13 cellular contexts compared by ENCODE assay signal in the genomic region with DNA sequence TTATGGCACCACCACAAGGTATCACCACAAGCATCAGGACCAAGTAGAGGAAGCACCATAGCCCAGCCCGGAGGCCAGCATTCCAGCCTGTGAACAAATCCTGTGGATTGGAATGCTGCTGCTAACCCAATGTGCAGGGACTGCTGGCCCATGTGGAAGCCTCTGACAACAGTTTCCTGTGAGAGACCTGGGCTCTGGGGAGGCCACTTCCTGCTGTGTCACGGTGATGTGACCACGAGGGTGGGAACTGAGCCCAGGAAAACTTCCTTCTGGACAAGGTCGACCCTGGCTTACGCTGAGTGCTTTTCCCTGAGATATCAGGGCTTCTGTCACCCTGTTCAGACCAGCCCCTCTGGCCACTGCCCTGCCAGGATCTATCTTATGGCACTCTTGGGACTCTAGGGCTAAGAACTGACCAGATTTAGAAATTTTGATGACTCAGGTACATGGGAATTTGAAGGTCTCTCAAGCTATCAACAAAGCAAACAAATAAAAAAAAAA.
DNase-seq lines count a peak whose midpoint lies in the region; ATAC-seq and TF ChIP-seq lines count a peak whose summit lies in the region.
"Had no signal": no experiment of that assay in that cellular context is flagged by ENCODE, and none has a peak within 500 bp of the region (broad histone marks: within the 10 kb centered on the region; RNA-seq: fewer than 3 reads in every experiment).

No MANE protein-coding gene starts in this region.

- WGBS in smooth muscle cell (ENCODE audit: low lambda C conversion rate), result 54% methylated on average over 5 of the region's 5 CpGs

- H3K4me1 Mint-ChIP-seq in naive thymus-derived CD4-positive, alpha-beta T cell, result peaks cover 0 to 2% (median 0%) of the 10 kb centered on the region in 7 donors
- H3K4me1 Mint-ChIP-seq: WTC11 had no signal

- H3K4me2 ChIP-seq in smooth muscle cell (no peak overlapping the region), MM.1S (ENCODE audit: low read depth, low read length) (no peak overlapping the region)

- no peak overlapping the region for H3K4me3 ChIP-seq in smooth muscle cell
- H3K4me3 ChIP-seq in naive thymus-derived CD4-positive, alpha-beta T cell (ENCODE audit: low read length), result no peak overlapping the region
- H3K4me3 ChIP-seq in MM.1S (ENCODE audit: low read length), result no peak overlapping the region

- H3K4me3 Mint-ChIP-seq in naive thymus-derived CD4-positive, alpha-beta T cell, result no peak overlapping the region
- H3K4me3 Mint-ChIP-seq: WTC11 had no signal

- no peaks in the 10 kb centered on the region for H3K36me3 Mint-ChIP-seq in naive thymus-derived CD4-positive, alpha-beta T cell
- H3K36me3 Mint-ChIP-seq: WTC11 had no signal

- H3K9ac ChIP-seq in smooth muscle cell (ENCODE audit: low read depth) (no peak overlapping the region), MM.1S (ENCODE audit: low read length) (no peak overlapping the region)

- H3K4me1 ChIP-seq in smooth muscle cell (ENCODE audit: low read depth) (no peaks in the 10 kb centered on the region), MM.1S (ENCODE audit: low read length) (no peaks in the 10 kb centered on the region)
- H3K4me1 ChIP-seq in naive thymus-derived CD4-positive, alpha-beta T cell (ENCODE audit: control insufficient read depth in 2 of 2, insufficient read depth in 2 of 2, low read length in 2 of 2), result no peaks in the 10 kb centered on the region

- H3K27me3 ChIP-seq in smooth muscle cell (ENCODE audit: low read depth), result no peaks in the 10 kb centered on the region
- no peaks in the 10 kb centered on the region for H3K27me3 ChIP-seq in naive thymus-derived CD4-positive, alpha-beta T cell (ENCODE audit: control insufficient read depth in 2 of 2, insufficient read depth in 2 of 2, low read length in 2 of 2)
- no peaks in the 10 kb centered on the region for H3K27me3 ChIP-seq in MM.1S (replicated peaks; ENCODE audit: insufficient read depth, low read length)

- H3K27ac Mint-ChIP-seq in naive thymus-derived CD4-positive, alpha-beta T cell, result no peak overlapping the region
- H3K27ac Mint-ChIP-seq: activated naive CD4-positive, alpha-beta T cell treated with anti-CD3 and anti-CD28 coated beads, Interleukin-2, amount 50 U/mL, for 72 hours; WTC11 had no signal

- H2AFZ ChIP-seq in smooth muscle cell (ENCODE audit: low read depth), result no peak overlapping the region
- no peak overlapping the region for H2AFZ ChIP-seq in MM.1S (ENCODE audit: low read length)

- no peaks in the 10 kb centered on the region for H3K9me2 ChIP-seq in MM.1S (replicated peaks; ENCODE audit: insufficient read depth, low read length)

- H3K27ac ChIP-seq in smooth muscle cell (ENCODE audit: low read depth), result peak overlapping the region; percentile 34
- no peak overlapping the region for H3K27ac ChIP-seq in naive thymus-derived CD4-positive, alpha-beta T cell (ENCODE audit: low read depth, low read length)
- no peak overlapping the region for H3K27ac ChIP-seq in MM.1S (ENCODE audit: low read length)

- no peaks in the 10 kb centered on the region for H3K9me3 ChIP-seq in smooth muscle cell (replicated peaks; ENCODE audit: low read depth)
- H3K9me3 ChIP-seq in naive thymus-derived CD4-positive, alpha-beta T cell (ENCODE audit: control insufficient read depth in 2 of 3, low read length in 3 of 3), result no peaks in the 10 kb centered on the region
- H3K9me3 ChIP-seq in MM.1S (replicated peaks; ENCODE audit: insufficient read depth, low read length), result no peaks in the 10 kb centered on the region

- POLR2A ChIA-PET in naive thymus-derived CD4-positive, alpha-beta T cell (lab: Charles Lee), result no interaction called here

- TF ChIP-seq CTCF in smooth muscle cell (IDR thresholded peaks at IDR 0.05; ENCODE audit: borderline replicate concordance, insufficient read depth, poor library complexity, severe bottlenecking), result no peak
- TF ChIP-seq CTCF in MM.1S (IDR thresholded peaks at IDR 0.05; ENCODE audit: low read length), result no peak

- H3F3A ChIP-seq in smooth muscle cell (ENCODE audit: low read depth) (peaks cover 13% of the 10 kb centered on the region), MM.1S (ENCODE audit: insufficient read depth, low read length) (no peaks in the 10 kb centered on the region)

- H3K9me3 Mint-ChIP-seq in naive thymus-derived CD4-positive, alpha-beta T cell, result peaks cover 0 to 7% (median 0%) of the 10 kb centered on the region in 11 donors
- H3K9me3 Mint-ChIP-seq: activated naive CD4-positive, alpha-beta T cell treated with anti-CD3 and anti-CD28 coated beads, Interleukin-2, amount 50 U/mL, for 72 hours; WTC11 had no signal

- CTCF ChIA-PET in naive thymus-derived CD4-positive, alpha-beta T cell (lab: Charles Lee), result no interaction called here

- H3K27me3 Mint-ChIP-seq in naive thymus-derived CD4-positive, alpha-beta T cell, result peaks cover 0 to 16% (median 9%) of the 10 kb centered on the region in 5 donors

- DNase-seq in H4 (ENCODE audit: low spot score) (peak; percentile 71), amniotic stem cell (lab: John Stamatoyannopoulos, UW) (peak; percentile 50), left ventricle myocardium superior (peak; percentile 73), smooth muscle cell (lab: John Stamatoyannopoulos, UW; ENCODE audit: unreplicated experiment) (no peak), NCI-H2029 treated with DMSO at 0.1 percent for 48 hours (lab: John Stamatoyannopoulos, UW) (no peak), MM.1S (no peak)
- no peak for DNase-seq in naive thymus-derived CD4-positive, alpha-beta T cell
- DNase-seq: NCI-H510A, small intestine, substantia nigra had no signal

- intact Hi-C loops in left ventricle myocardium superior (cut with micrococcal nuclease), result no loop called here
- intact Hi-C loops in naive thymus-derived CD4-positive, alpha-beta T cell (cut with micrococcal nuclease), result no loop called here

- peak; percentile 96 for ATAC-seq in left ventricle myocardium superior
- ATAC-seq in naive thymus-derived CD4-positive, alpha-beta T cell, result no peak
- ATAC-seq in GM21529 (IDR thresholded peaks at IDR 0.05; ENCODE audit: unreplicated experiment), result no peak
- ATAC-seq: activated naive CD4-positive, alpha-beta T cell treated with anti-CD3 and anti-CD28 coated beads, Interleukin-2, amount 50 U/mL, for 72 hours; WTC11 had no signal

- H4K20me1 ChIP-seq in smooth muscle cell (ENCODE audit: low read depth), result no peaks in the 10 kb centered on the region
- no peaks in the 10 kb centered on the region for H4K20me1 ChIP-seq in MM.1S (ENCODE audit: insufficient read depth, low read length)

- H3K36me3 ChIP-seq in smooth muscle cell (ENCODE audit: low read depth), result no peaks in the 10 kb centered on the region
- no peaks in the 10 kb centered on the region for H3K36me3 ChIP-seq in naive thymus-derived CD4-positive, alpha-beta T cell (ENCODE audit: control insufficient read depth in 2 of 3, insufficient read depth in 3 of 3, low read length in 3 of 3)
- no peaks in the 10 kb centered on the region for H3K36me3 ChIP-seq in MM.1S (replicated peaks; ENCODE audit: insufficient read depth, low read length)

- H3K79me2 ChIP-seq in smooth muscle cell (ENCODE audit: low read depth) (no peaks in the 10 kb centered on the region), MM.1S (ENCODE audit: low read length) (no peaks in the 10 kb centered on the region)

Comparison
In these comparisons a context has a peak if more than half of its experiments do, and no peak if none do; other contexts are left out.
1. DNase-seq: peak in H4 (single experiment), amniotic stem cell (single experiment) and left ventricle myocardium superior (single experiment); none in smooth muscle cell (single experiment), naive thymus-derived CD4-positive, alpha-beta T cell (0 of 9), NCI-H2029 treated with DMSO at 0.1 percent for 48 hours (single experiment) and MM.1S (single experiment).